Comparison of ENCODE assay signal across 13 cellular contexts in the genomic region with DNA sequence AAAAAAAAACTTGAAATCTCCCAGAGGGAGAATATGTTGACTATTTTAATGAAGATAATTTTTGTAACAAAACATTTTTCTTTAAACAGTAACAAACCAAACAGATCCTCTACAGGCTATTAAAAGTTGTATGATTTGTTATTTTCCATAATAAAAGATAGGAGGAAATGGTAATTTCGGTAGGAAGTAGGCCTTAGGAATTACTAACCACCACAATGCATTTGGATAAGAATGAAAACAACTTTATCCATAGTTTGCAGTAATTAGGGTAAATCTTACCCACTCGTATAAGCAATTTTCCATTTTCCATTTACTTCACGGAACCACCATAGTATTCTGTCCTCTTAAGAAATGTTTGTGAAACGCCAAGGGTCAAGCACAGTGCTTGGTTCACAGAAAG. TPM values are rescaled to one million over a fixed set of nuclear protein-coding genes. Genes with fewer than 3 reads are reported as not detected.
DNase-seq lines count a peak whose midpoint lies in the region; ATAC-seq, FAIRE-seq and TF ChIP-seq lines count a peak whose summit lies in the region.
"Had no signal": no experiment of that assay in that cellular context is flagged by ENCODE, and none has a peak within 500 bp of the region (broad histone marks: within the 10 kb centered on the region; RNA-seq: fewer than 3 reads in every experiment).

No MANE protein-coding gene starts in this region.

- H3K36me3 ChIP-seq in GM23338 (ENCODE audit: insufficient read depth) (no peaks in the 10 kb centered on the region), Loucy (ENCODE audit: insufficient read depth, low read length) (no peaks in the 10 kb centered on the region), endothelial cell of umbilical vein (ENCODE audit: control insufficient read depth in 2 of 2, extremely low read depth in 1 of 2, insufficient read depth in 2 of 2, low read length in 2 of 2) (no peaks in the 10 kb centered on the region)

- no peaks in the 10 kb centered on the region for H3K9me2 ChIP-seq in GM23338 (ENCODE audit: insufficient read depth)
- no peaks in the 10 kb centered on the region for H3K9me2 ChIP-seq in Loucy (replicated peaks; ENCODE audit: low read depth, low read length)

- POLR2A ChIA-PET in endothelial cell of umbilical vein (lab: Charles Lee) = no interaction called here

- peaks cover 7% of the 10 kb centered on the region; the same call in 1 of the 2 replicates for H3F3A ChIP-seq in GM23338 (replicated peaks; ENCODE audit: low read depth)
- no peaks in the 10 kb centered on the region for H3F3A ChIP-seq in Loucy (ENCODE audit: low read depth)

- no peak for ATAC-seq in GM23338
- ATAC-seq in GM21825 (IDR thresholded peaks at IDR 0.05; ENCODE audit: unreplicated experiment) = no peak
- no peak for ATAC-seq in HG02970 (IDR thresholded peaks at IDR 0.05; ENCODE audit: low FRiP score, unreplicated experiment)
- ATAC-seq: A549 had no signal

- DNase-seq in GM23338 (ENCODE audit: low spot score) (no peak), endothelial cell of umbilical vein (ENCODE audit: low read depth, low spot score) (no peak), neural crest cell (ENCODE audit: low read depth, low spot score) (no peak), NCI-H524 (lab: John Stamatoyannopoulos, UW) (no peak), GM19240 (ENCODE audit: insufficient read length, low spot score) (no peak)
- DNase-seq: DMS 273 treated with DMSO at 0.1 percent for 48 hours, HFFc6 had no signal

- H3K79me2 ChIP-seq in GM23338 (replicated peaks; ENCODE audit: insufficient read depth) = peaks cover 94% of the 10 kb centered on the region
- peaks cover 36% of the 10 kb centered on the region for H3K79me2 ChIP-seq in Loucy (ENCODE audit: insufficient read depth, low read length)
- no peaks in the 10 kb centered on the region for H3K79me2 ChIP-seq in endothelial cell of umbilical vein (ENCODE audit: control insufficient read depth, insufficient read depth, low read length)

- no peaks in the 10 kb centered on the region for H3K27me3 ChIP-seq in GM23338 (ENCODE audit: insufficient read depth)
- H3K27me3 ChIP-seq in Loucy (ENCODE audit: insufficient read depth, low read length, poor library complexity, severe bottlenecking) = no peaks in the 10 kb centered on the region
- peaks cover 4 to 14% of the 10 kb centered on the region in 2 experiments for H3K27me3 ChIP-seq in endothelial cell of umbilical vein (ENCODE audit: control insufficient read depth in 2 of 2, insufficient read depth in 2 of 2, low read length in 2 of 2)

- dilution Hi-C loops in endothelial cell of umbilical vein (cut with MboI; ENCODE audit: extremely low pct_ligation_motif_present, low sequenced_read_pairs) = no loop called here

- no peak for TF ChIP-seq POLR2A in endothelial cell of umbilical vein (IDR thresholded peaks at IDR 0.05; ENCODE audit: low read depth, low read length)

- no peak for TF ChIP-seq CTCF in GM23338 (conservative IDR thresholded peaks at IDR 0.05; ENCODE audit: low read depth in 2 of 2)
- TF ChIP-seq CTCF in Loucy (conservative IDR thresholded peaks at IDR 0.05; ENCODE audit: low read length) = no peak
- no peak for TF ChIP-seq CTCF in endothelial cell of umbilical vein (IDR thresholded peaks at IDR 0.05; ENCODE audit: extremely low read depth in 1 of 2, insufficient read depth in 1 of 2, low read depth in 1 of 2, low read length in 2 of 2)
- no peak for TF ChIP-seq CTCF in neural crest cell (conservative IDR thresholded peaks at IDR 0.05)

- no peak for FAIRE-seq in endothelial cell of umbilical vein (lab: Jason Lieb, UNC)
- FAIRE-seq: A549 had no signal

- peak overlapping the region; percentile 68 for H3K27ac Mint-ChIP-seq in GM23338
- no peak overlapping the region for H3K27ac Mint-ChIP-seq in neural crest cell (ENCODE audit: unreplicated experiment)
- H3K27ac Mint-ChIP-seq: CD14-positive monocyte, HFFc6 had no signal

- no peaks in the 10 kb centered on the region for H3K9me1 ChIP-seq in endothelial cell of umbilical vein (replicated peaks; ENCODE audit: control insufficient read depth, extremely low read depth, insufficient read depth, low read length)

- H3K4me1 ChIP-seq in GM23338 (ENCODE audit: insufficient read depth) = peaks cover 32% of the 10 kb centered on the region
- H3K4me1 ChIP-seq in Loucy (ENCODE audit: insufficient read depth, low read length, poor library complexity, severe bottlenecking) = peaks cover 25% of the 10 kb centered on the region
- H3K4me1 ChIP-seq in endothelial cell of umbilical vein (ENCODE audit: control insufficient read depth, extremely low read depth, insufficient read depth, low read length) = peaks cover 19% of the 10 kb centered on the region
- H3K4me1 ChIP-seq: A549 had no signal

- no peaks in the 10 kb centered on the region for H3K9me3 ChIP-seq in Loucy (ENCODE audit: insufficient read depth, low read depth, low read length)
- H3K9me3 ChIP-seq in endothelial cell of umbilical vein (replicated peaks; ENCODE audit: control insufficient read depth, insufficient read depth, low read length) = peaks cover 2% of the 10 kb centered on the region

- H3K9me3 Mint-ChIP-seq in GM23338 (peaks cover 11% of the 10 kb centered on the region; the same call in 2 of the 3 replicates), neural crest cell (peaks cover 6% of the 10 kb centered on the region)

- intact Hi-C loops in endothelial cell of umbilical vein (cut with micrococcal nuclease) = no loop called here

- H3K4me3 ChIP-seq in GM23338 = peak overlapping the region; percentile 84
- no peak overlapping the region for H3K4me3 ChIP-seq in Loucy (ENCODE audit: low read length, poor library complexity, severe bottlenecking)
- H3K4me3 ChIP-seq in endothelial cell of umbilical vein (replicated peaks in 1 of 3; ENCODE audit: insufficient read depth in 1 of 3, low read depth in 1 of 3, low read length in 3 of 3) = no peak overlapping the region
- H3K4me3 ChIP-seq: A549 had no signal

- BruUV-seq in endothelial cell of umbilical vein (replicated peaks; lab: Mats Ljungman, UMichigan) = no TSS peak

- H3K4me1 Mint-ChIP-seq in GM23338 (peaks cover 30% of the 10 kb centered on the region), neural crest cell (peaks cover 33% of the 10 kb centered on the region)

- peaks cover 13% of the 10 kb centered on the region for H4K20me1 ChIP-seq in GM23338 (replicated peaks; ENCODE audit: insufficient read depth)
- no peaks in the 10 kb centered on the region for H4K20me1 ChIP-seq in Loucy (ENCODE audit: insufficient read depth, low read length, poor library complexity, severe bottlenecking)
- no peaks in the 10 kb centered on the region for H4K20me1 ChIP-seq in endothelial cell of umbilical vein (replicated peaks; ENCODE audit: control insufficient read depth, extremely low read depth, insufficient read depth, low read length)

- H3K27ac ChIP-seq in GM23338 (ENCODE audit: low read depth) (peak overlapping the region; percentile 87), endothelial cell of umbilical vein (ENCODE audit: insufficient read depth, low read depth, low read length) (no peak overlapping the region)
- H3K27ac ChIP-seq: A549 had no signal

- H3K4me3 Mint-ChIP-seq in GM23338 = peak overlapping the region; percentile 100
- peak overlapping the region; percentile 77 for H3K4me3 Mint-ChIP-seq in neural crest cell
- H3K4me3 Mint-ChIP-seq: HFFc6 had no signal

- H3K4me2 ChIP-seq in GM23338 (peak overlapping the region; percentile 81), Loucy (ENCODE audit: low read depth, low read length, poor library complexity, severe bottlenecking) (peak overlapping the region; percentile 71), endothelial cell of umbilical vein (ENCODE audit: insufficient read depth, low read length) (peak overlapping the region; percentile 20)
- H3K4me2 ChIP-seq: A549 had no signal

- CTCF ChIA-PET in endothelial cell of umbilical vein (lab: Charles Lee) = interaction anchor here (0.9 to 2.7 kb wide), 4 partner anchors 11 to 33 kb away, joined by 3 to 13 read pairs (median 8); no protein-coding TSS in a partner anchor

- H2AFZ ChIP-seq in GM23338 (no peak overlapping the region), Loucy (ENCODE audit: low read length) (no peak overlapping the region), endothelial cell of umbilical vein (ENCODE audit: low read depth, low read length) (peak overlapping the region; percentile 62)

- H3K36me3 Mint-ChIP-seq in GM23338 (ENCODE audit: low read depth) = peaks cover 69% of the 10 kb centered on the region
- H3K36me3 Mint-ChIP-seq in neural crest cell (ENCODE audit: low read depth) = peaks cover 2% of the 10 kb centered on the region

- H3K9ac ChIP-seq in Loucy (ENCODE audit: low read depth, low read length, poor library complexity, severe bottlenecking) = no peak overlapping the region
- H3K9ac ChIP-seq in endothelial cell of umbilical vein (replicated peaks; ENCODE audit: extremely low read depth, insufficient read depth, low read length) = no peak overlapping the region

- H3K27me3 Mint-ChIP-seq in GM23338 (ENCODE audit: insufficient read depth, low read depth, poor library complexity) = peaks cover 15% of the 10 kb centered on the region
- H3K27me3 Mint-ChIP-seq in neural crest cell (ENCODE audit: low read depth) = peaks cover 43% of the 10 kb centered on the region

TF ChIP-seq in endothelial cell of umbilical vein, 7 proteins besides CTCF, POLR2A, EP300 and RAD21 (continues in another document):
- TF ChIP-seq MYC (IDR thresholded peaks at IDR 0.05; ENCODE audit: low read depth, low read length) (no peak), GATA2 (IDR thresholded peaks at IDR 0.05; ENCODE audit: insufficient read depth, insufficient read length, low read depth, low read length) (no peak), EZH2 (IDR thresholded peaks at IDR 0.05; ENCODE audit: borderline replicate concordance, low read depth, low read length, severe bottlenecking) (no peak), JUN (IDR thresholded peaks at IDR 0.05; ENCODE audit: borderline replicate concordance, insufficient read depth, insufficient read length, low read depth) (no peak), FOS (IDR thresholded peaks at IDR 0.05; ENCODE audit: borderline replicate concordance, insufficient read depth, low read length) (no peak), POLR2AphosphoS5 (IDR thresholded peaks at IDR 0.05; ENCODE audit: insufficient read depth, low read depth, low read length) (no peak)

RNA-seq across cellular contexts. Expression of a gene that starts 6.0 kb away (rescaled TPM):
- 243 and 248 TPM in 2 replicates for total RNA-seq in GM23338 (2014; rRNA removed; shearing (Covaris generic))
- polyA plus RNA-seq in GM23338 (2016; fragmentation: Nextera tagmentation; extraction: Ambion mirVana) = 193 and 235 TPM in 2 replicates
- total RNA-seq in endothelial cell of umbilical vein = 1.5 and 3.1 TPM in 2 replicates
- polyA plus RNA-seq in endothelial cell of umbilical vein = 0.91 and 1.2 TPM in 2 replicates
- polyA plus RNA-seq in endothelial cell of umbilical vein (2011; cell fraction: cytosol; rRNA removed) = 0.82 and 0.92 TPM in 2 replicates
- polyA plus RNA-seq in endothelial cell of umbilical vein (2011; cell fraction: nucleus; rRNA removed) = 1.8 and 3.0 TPM in 2 replicates
- polyA plus RNA-seq in endothelial cell of umbilical vein (2012) = 1.1 and 1.8 TPM in 2 replicates
- polyA minus RNA-seq in endothelial cell of umbilical vein = 1.7 and 2.5 TPM in 2 replicates
- polyA minus RNA-seq in endothelial cell of umbilical vein (2011; cell fraction: cytosol; rRNA and poly(A)+ RNA removed) = not detected
- 1.4 and 1.6 TPM in 2 replicates for polyA minus RNA-seq in endothelial cell of umbilical vein (2011; cell fraction: nucleus; rRNA and poly(A)+ RNA removed)
- 15.5 and 20.0 TPM in 2 replicates for total RNA-seq in neural crest cell
- total RNA-seq: HFFc6, NCI-H460 had no signal

Comparison
In these comparisons a context has a peak if more than half of its experiments do, and no peak if none do; other contexts are left out.
1. H3K4me2 ChIP-seq: peak in every context shown above with its lines; median percentile 81 in GM23338; 71 in Loucy; 20 in endothelial cell of umbilical vein.
2. RNA of a gene that starts 6.0 kb away (total RNA-seq): 243 to 248 TPM in GM23338; 15.5 to 20.0 TPM in neural crest cell and 1.5 to 3.1 TPM in endothelial cell of umbilical vein; every median in the first group is over 10 times any median in the second.